ENCODE assay signal across 1 cellular context in the genomic region with DNA sequence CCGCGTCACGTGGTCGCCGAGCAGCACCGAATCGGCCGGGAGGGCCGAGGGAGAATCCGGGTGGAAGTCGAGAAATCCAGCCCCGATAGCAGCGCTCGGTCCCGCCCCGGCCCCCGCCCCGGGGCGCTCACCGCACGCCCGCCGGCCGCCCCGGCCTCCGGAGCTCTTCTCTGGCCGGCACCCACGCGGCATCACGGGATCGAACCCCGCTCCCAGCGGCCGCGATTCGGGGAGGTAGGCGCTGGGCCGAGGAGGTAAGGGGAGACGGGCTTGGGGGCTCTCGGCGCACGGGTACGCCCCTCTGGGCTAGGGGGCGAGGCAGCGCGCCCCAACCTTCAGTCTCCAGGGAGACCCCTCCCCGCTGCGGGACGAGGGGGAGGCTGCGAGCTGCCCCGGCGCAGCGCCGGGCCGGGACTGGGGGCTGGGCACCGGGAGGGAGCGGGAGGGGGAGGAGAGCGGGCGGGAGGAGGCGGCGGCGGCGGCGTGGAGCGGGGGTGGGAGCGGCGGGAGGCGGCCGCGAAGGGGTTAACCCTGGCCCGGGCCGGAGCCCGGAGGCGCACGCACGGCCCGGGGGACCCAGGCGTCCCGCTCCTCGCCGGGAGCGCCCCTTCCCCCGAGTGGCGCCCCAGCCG.
A peak's percentile ranks its signal among the peaks of the same experiment; 100 is the strongest.
TF ChIP-seq lines count a peak whose summit lies in the region.

No MANE protein-coding gene starts in this region.

TF ChIP-seq in WTC11, 78 proteins besides CTCF, POLR2A, EP300 and RAD21 (continued from another document):
- TF ChIP-seq, protein P1, sequence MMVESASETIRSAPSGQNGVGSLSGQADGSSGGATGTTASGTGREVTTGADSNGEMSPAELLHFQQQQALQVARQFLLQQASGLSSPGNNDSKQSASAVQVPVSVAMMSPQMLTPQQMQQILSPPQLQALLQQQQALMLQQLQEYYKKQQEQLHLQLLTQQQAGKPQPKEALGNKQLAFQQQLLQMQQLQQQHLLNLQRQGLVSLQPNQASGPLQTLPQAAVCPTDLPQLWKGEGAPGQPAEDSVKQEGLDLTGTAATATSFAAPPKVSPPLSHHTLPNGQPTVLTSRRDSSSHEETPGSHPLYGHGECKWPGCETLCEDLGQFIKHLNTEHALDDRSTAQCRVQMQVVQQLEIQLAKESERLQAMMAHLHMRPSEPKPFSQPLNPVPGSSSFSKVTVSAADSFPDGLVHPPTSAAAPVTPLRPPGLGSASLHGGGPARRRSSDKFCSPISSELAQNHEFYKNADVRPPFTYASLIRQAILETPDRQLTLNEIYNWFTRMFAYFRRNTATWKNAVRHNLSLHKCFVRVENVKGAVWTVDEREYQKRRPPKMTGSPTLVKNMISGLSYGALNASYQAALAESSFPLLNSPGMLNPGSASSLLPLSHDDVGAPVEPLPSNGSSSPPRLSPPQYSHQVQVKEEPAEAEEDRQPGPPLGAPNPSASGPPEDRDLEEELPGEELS (CRISPR knock-in tag; IDR thresholded peaks at IDR 0.05) = 0 out of 2 replicates have a peak, but pooled peaks have one; percentile 58
- TF ChIP-seq, protein P2, sequence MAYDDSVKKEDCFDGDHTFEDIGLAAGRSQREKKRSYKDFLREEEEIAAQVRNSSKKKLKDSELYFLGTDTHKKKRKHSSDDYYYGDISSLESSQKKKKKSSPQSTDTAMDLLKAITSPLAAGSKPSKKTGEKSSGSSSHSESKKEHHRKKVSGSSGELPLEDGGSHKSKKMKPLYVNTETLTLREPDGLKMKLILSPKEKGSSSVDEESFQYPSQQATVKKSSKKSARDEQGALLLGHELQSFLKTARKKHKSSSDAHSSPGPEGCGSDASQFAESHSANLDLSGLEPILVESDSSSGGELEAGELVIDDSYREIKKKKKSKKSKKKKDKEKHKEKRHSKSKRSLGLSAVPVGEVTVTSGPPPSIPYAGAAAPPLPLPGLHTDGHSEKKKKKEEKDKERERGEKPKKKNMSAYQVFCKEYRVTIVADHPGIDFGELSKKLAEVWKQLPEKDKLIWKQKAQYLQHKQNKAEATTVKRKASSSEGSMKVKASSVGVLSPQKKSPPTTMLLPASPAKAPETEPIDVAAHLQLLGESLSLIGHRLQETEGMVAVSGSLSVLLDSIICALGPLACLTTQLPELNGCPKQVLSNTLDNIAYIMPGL (CRISPR knock-in tag; IDR thresholded peaks at IDR 0.05) = peak; percentile 81
- TF ChIP-seq IRF2 (CRISPR knock-in tag; IDR thresholded peaks at IDR 0.05; ENCODE audit: borderline replicate concordance, low read depth) (no peak), NR2C2 (CRISPR knock-in tag; IDR thresholded peaks at IDR 0.05) (peak; percentile 43; the same call in 1 of the 2 replicates), ETV6 (CRISPR knock-in tag; IDR thresholded peaks at IDR 0.05) (peak; percentile 36; the same call in 1 of the 2 replicates), FOXK1 (CRISPR knock-in tag; IDR thresholded peaks at IDR 0.05) (0 out of 2 replicates have a peak, but pooled peaks have one; percentile 36), ESRRA (CRISPR knock-in tag; IDR thresholded peaks at IDR 0.05; ENCODE audit: borderline replicate concordance) (no peak), JAZF1 (CRISPR knock-in tag; IDR thresholded peaks at IDR 0.05) (no peak), TP53 (CRISPR knock-in tag; IDR thresholded peaks at IDR 0.05) (0 out of 2 replicates have a peak, but pooled peaks have one; percentile 48)
- TF ChIP-seq, protein P3, sequence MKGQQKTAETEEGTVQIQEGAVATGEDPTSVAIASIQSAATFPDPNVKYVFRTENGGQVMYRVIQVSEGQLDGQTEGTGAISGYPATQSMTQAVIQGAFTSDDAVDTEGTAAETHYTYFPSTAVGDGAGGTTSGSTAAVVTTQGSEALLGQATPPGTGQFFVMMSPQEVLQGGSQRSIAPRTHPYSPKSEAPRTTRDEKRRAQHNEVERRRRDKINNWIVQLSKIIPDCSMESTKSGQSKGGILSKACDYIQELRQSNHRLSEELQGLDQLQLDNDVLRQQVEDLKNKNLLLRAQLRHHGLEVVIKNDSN (CRISPR knock-in tag; IDR thresholded peaks at IDR 0.05) = peak; percentile 91
- TF ChIP-seq, protein P4, sequence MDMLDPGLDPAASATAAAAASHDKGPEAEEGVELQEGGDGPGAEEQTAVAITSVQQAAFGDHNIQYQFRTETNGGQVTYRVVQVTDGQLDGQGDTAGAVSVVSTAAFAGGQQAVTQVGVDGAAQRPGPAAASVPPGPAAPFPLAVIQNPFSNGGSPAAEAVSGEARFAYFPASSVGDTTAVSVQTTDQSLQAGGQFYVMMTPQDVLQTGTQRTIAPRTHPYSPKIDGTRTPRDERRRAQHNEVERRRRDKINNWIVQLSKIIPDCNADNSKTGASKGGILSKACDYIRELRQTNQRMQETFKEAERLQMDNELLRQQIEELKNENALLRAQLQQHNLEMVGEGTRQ (CRISPR knock-in tag; IDR thresholded peaks at IDR 0.05) = peak; percentile 94
